In the genomic region with DNA sequence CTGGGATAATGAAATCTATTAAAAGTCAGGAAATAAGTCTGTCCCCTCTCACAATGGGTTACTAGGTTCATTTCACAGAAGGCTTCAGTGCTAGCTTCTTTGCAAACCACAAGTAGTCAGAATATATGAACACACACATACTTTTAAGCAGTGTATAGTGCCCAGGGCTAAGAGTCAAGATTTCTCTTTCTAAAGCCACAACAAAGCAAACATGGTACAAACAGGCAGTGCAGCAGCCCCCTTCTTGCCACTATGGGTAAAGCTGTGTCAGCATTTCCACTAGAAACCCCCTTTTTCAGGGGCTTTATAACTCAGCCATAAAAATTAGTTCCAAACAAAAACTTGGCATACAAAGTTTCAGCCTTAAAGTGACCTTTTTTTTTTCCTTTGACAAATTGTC, we compare ENCODE assay signal across 18 cellular contexts.
DNase-seq lines count a peak whose midpoint lies in the region; ATAC-seq, FAIRE-seq and TF ChIP-seq lines count a peak whose summit lies in the region.
"Had no signal": no experiment of that assay in that cellular context is flagged by ENCODE, and none has a peak within 500 bp of the region (broad histone marks: within the 10 kb centered on the region; RNA-seq: fewer than 3 reads in every experiment).

No MANE protein-coding gene starts in this region.

- no peak overlapping the region for H3K27ac Mint-ChIP-seq in neural progenitor cell
- H3K27ac Mint-ChIP-seq: activated CD4-positive, alpha-beta memory T cell treated with anti-CD3 and anti-CD28 coated beads for 36 hours; memory B cell; stimulated activated naive CD8-positive, alpha-beta T cell treated with anti-CD3 and anti-CD28 coated beads, Interleukin-15, Interleukin-2, amounts not matched to agents 100 ng/mL and 50 ng/mL, for 24 hours had no signal

- H3K4me2 ChIP-seq in DND-41 (ENCODE audit: insufficient read depth, low read length) (no peak overlapping the region), Loucy (ENCODE audit: low read depth, low read length, poor library complexity, severe bottlenecking) (peak overlapping the region; percentile 68), neural progenitor cell (no peak overlapping the region)

- no peaks in the 10 kb centered on the region for H3K79me2 ChIP-seq in DND-41 (ENCODE audit: insufficient read depth, low read length)
- H3K79me2 ChIP-seq in Loucy (ENCODE audit: insufficient read depth, low read length), result no peaks in the 10 kb centered on the region
- H3K79me2 ChIP-seq in neural progenitor cell (ENCODE audit: low read depth), result no peaks in the 10 kb centered on the region

- H4K20me1 ChIP-seq in DND-41 (ENCODE audit: insufficient read depth, low read length) (no peaks in the 10 kb centered on the region), Loucy (ENCODE audit: insufficient read depth, low read length, poor library complexity, severe bottlenecking) (no peaks in the 10 kb centered on the region), neural progenitor cell (ENCODE audit: low read depth) (no peaks in the 10 kb centered on the region)

- no peak overlapping the region for H3K4me3 Mint-ChIP-seq in neural progenitor cell
- H3K4me3 Mint-ChIP-seq: activated CD4-positive, alpha-beta memory T cell treated with anti-CD3 and anti-CD28 coated beads for 36 hours; memory B cell; stimulated activated naive CD8-positive, alpha-beta T cell treated with anti-CD3 and anti-CD28 coated beads, Interleukin-15, Interleukin-2, amounts not matched to agents 100 ng/mL and 50 ng/mL, for 24 hours had no signal

- peaks cover 7% of the 10 kb centered on the region; the same call in 1 of the 2 replicates for H3F3A ChIP-seq in Loucy (ENCODE audit: low read depth)
- peaks cover 23% of the 10 kb centered on the region for H3F3A ChIP-seq in neural progenitor cell (ENCODE audit: low read depth)

- H3K9ac ChIP-seq in DND-41 (ENCODE audit: low read depth, low read length) (no peak overlapping the region), Loucy (ENCODE audit: low read depth, low read length, poor library complexity, severe bottlenecking) (peak overlapping the region; percentile 53), neural progenitor cell (no peak overlapping the region)

- H3K4me3 ChIP-seq in DND-41 (ENCODE audit: low read depth in 1 of 2, low read length in 2 of 2) (no peak overlapping the region), Loucy (ENCODE audit: low read length, poor library complexity, severe bottlenecking) (peak overlapping the region; percentile 11), coronary artery (no peak overlapping the region), neural progenitor cell (no peak overlapping the region), pancreas (no peak overlapping the region)
- H3K4me3 ChIP-seq: adrenal gland had no signal

- H3K4me1 ChIP-seq in DND-41 (ENCODE audit: insufficient read depth, low read length) (no peaks in the 10 kb centered on the region), Loucy (ENCODE audit: insufficient read depth, low read length, poor library complexity, severe bottlenecking) (peaks cover 57% of the 10 kb centered on the region), neural progenitor cell (peaks cover 35% of the 10 kb centered on the region), pancreas (no peaks in the 10 kb centered on the region)
- H3K4me1 ChIP-seq: adrenal gland had no signal

- H3K36me3 ChIP-seq in DND-41 (ENCODE audit: insufficient read depth, low read length) (no peaks in the 10 kb centered on the region), Loucy (ENCODE audit: insufficient read depth, low read length) (no peaks in the 10 kb centered on the region), neural progenitor cell (no peaks in the 10 kb centered on the region), pancreas (no peaks in the 10 kb centered on the region)
- H3K36me3 ChIP-seq: adrenal gland had no signal

- no peaks in the 10 kb centered on the region for H3K9me2 ChIP-seq in Loucy (replicated peaks; ENCODE audit: low read depth, low read length)

- ATAC-seq in DND-41 (ENCODE audit: insufficient read depth, low read depth) (peak; percentile 58; the same call in 2 of the 3 replicates), pancreas (no peak)

- H3K27ac ChIP-seq in DND-41 (ENCODE audit: low read length) (no peak overlapping the region), coronary artery (peak overlapping the region; percentile 55 to 66), neural progenitor cell (no peak overlapping the region), pancreas (no peak overlapping the region)
- H3K27ac ChIP-seq: adrenal gland had no signal

- H2AFZ ChIP-seq in DND-41 (ENCODE audit: low read depth, low read length), result no peak overlapping the region
- no peak overlapping the region for H2AFZ ChIP-seq in Loucy (ENCODE audit: low read length)
- no peak overlapping the region for H2AFZ ChIP-seq in neural progenitor cell (replicated peaks)

- peaks cover 35% of the 10 kb centered on the region for H3K4me1 Mint-ChIP-seq in neural progenitor cell
- H3K4me1 Mint-ChIP-seq: memory B cell had no signal

- H3K9me3 ChIP-seq in DND-41 (ENCODE audit: insufficient read depth, low read length, severe bottlenecking) (no peaks in the 10 kb centered on the region), Loucy (ENCODE audit: insufficient read depth, low read depth, low read length) (no peaks in the 10 kb centered on the region), neural progenitor cell (ENCODE audit: low read depth) (no peaks in the 10 kb centered on the region), pancreas (no peaks in the 10 kb centered on the region)
- H3K9me3 ChIP-seq: adrenal gland had no signal

- TF ChIP-seq CTCF in DND-41 (IDR thresholded peaks at IDR 0.05; ENCODE audit: borderline replicate concordance, extremely low read depth, low read length, poor library complexity, severe bottlenecking) (no peak), Loucy (conservative IDR thresholded peaks at IDR 0.05; ENCODE audit: low read length) (no peak), coronary artery (IDR thresholded peaks at IDR 0.05) (no peak), neural progenitor cell (IDR thresholded peaks at IDR 0.05) (no peak), pancreas (IDR thresholded peaks at IDR 0.05) (no peak)

- intact Hi-C loops in pancreas (cut with DNase I), result no loop called here

- FAIRE-seq in pancreas (lab: Jason Lieb, UNC) (no peak), H54 (lab: Jason Lieb, UNC) (no peak)
- FAIRE-seq: colon, GM12892 had no signal

- no peaks in the 10 kb centered on the region for H3K9me3 Mint-ChIP-seq in neural progenitor cell
- H3K9me3 Mint-ChIP-seq: activated CD4-positive, alpha-beta memory T cell treated with anti-CD3 and anti-CD28 coated beads for 36 hours; memory B cell; stimulated activated naive CD8-positive, alpha-beta T cell treated with anti-CD3 and anti-CD28 coated beads, Interleukin-15, Interleukin-2, amounts not matched to agents 100 ng/mL and 50 ng/mL, for 24 hours had no signal

- DNase-seq in DND-41 (no peak), coronary artery (ENCODE audit: low spot score) (no peak), neural progenitor cell (ENCODE audit: low spot score) (peak; percentile 4), pancreas (no peak), NOMO-1 treated with DMSO at 0.1 percent for 48 hours (lab: John Stamatoyannopoulos, UW; ENCODE audit: unreplicated experiment) (no peak), H54 (ENCODE audit: insufficient read length, low spot score) (no peak)
- no peak for DNase-seq in activated naive CD4-positive, alpha-beta T cell treated with anti-CD3 and anti-CD28 coated beads, Interleukin-2, amount 50 U/mL, for 16 hours
- DNase-seq: activated CD4-positive, alpha-beta memory T cell treated with anti-CD3 and anti-CD28 coated beads for 36 hours; adrenal gland; GDM1; KBM-7; occipital lobe; stimulated activated CD4-positive, alpha-beta T cell treated with anti-CD3 and anti-CD28 coated beads, Interleukin-12 subunit alpha, Interleukin-12 subunit beta, amount 100 ng/mL, for 4 hours had no signal

- no peak for TF ChIP-seq POLR2A in H54 (IDR thresholded peaks at IDR 0.05; ENCODE audit: low read depth, low read length)

- H3K27me3 Mint-ChIP-seq in neural progenitor cell (ENCODE audit: insufficient read depth, low read depth), result no peaks in the 10 kb centered on the region
- H3K27me3 Mint-ChIP-seq: activated CD4-positive, alpha-beta memory T cell treated with anti-CD3 and anti-CD28 coated beads for 36 hours; memory B cell; stimulated activated naive CD8-positive, alpha-beta T cell treated with anti-CD3 and anti-CD28 coated beads, Interleukin-15, Interleukin-2, amounts not matched to agents 100 ng/mL and 50 ng/mL, for 24 hours had no signal

- H3K36me3 Mint-ChIP-seq in neural progenitor cell, result no peaks in the 10 kb centered on the region
- H3K36me3 Mint-ChIP-seq: activated CD4-positive, alpha-beta memory T cell treated with anti-CD3 and anti-CD28 coated beads for 36 hours; memory B cell had no signal

- H3K27me3 ChIP-seq in DND-41 (ENCODE audit: insufficient read depth, low read length, poor library complexity) (peaks cover 4% of the 10 kb centered on the region), Loucy (ENCODE audit: insufficient read depth, low read length, poor library complexity, severe bottlenecking) (no peaks in the 10 kb centered on the region), neural progenitor cell (no peaks in the 10 kb centered on the region), pancreas (no peaks in the 10 kb centered on the region)
- H3K27me3 ChIP-seq: adrenal gland had no signal

Comparison
In these comparisons a context has a peak if more than half of its experiments do, and no peak if none do; other contexts are left out.
1. H3K27ac ChIP-seq: peak in coronary artery (2 of 2); none in DND-41 (single experiment), neural progenitor cell (single experiment) and pancreas (0 of 4).